Comparison of ENCODE assay signal across 20 cellular contexts in genomic region chr2:240479561-240479960, GRCh38. TPM values are rescaled to one million over a fixed set of nuclear protein-coding genes. Genes with fewer than 3 reads are reported as not detected.
DNase-seq lines count a peak whose midpoint lies in the region; ATAC-seq and TF ChIP-seq lines count a peak whose summit lies in the region.
"Had no signal": no experiment of that assay in that cellular context is flagged by ENCODE, and none has a peak within 500 bp of the region (broad histone marks: within the 10 kb centered on the region; RNA-seq: fewer than 3 reads in every experiment).

No MANE protein-coding gene starts in this region.

- no peaks in the 10 kb centered on the region for H3K79me2 ChIP-seq in hepatocyte

- no peaks in the 10 kb centered on the region for H3K4me1 ChIP-seq in hepatocyte (ENCODE audit: insufficient read depth)

- no peak overlapping the region for H2AFZ ChIP-seq in hepatocyte

- H3K27me3 ChIP-seq in hepatocyte, result no peaks in the 10 kb centered on the region
- H3K27me3 ChIP-seq: BLaER1 had no signal

- intact Hi-C loops in activated CD8-positive, alpha-beta T cell treated with anti-CD3 and anti-CD28 coated beads for 36 hours (cut with micrococcal nuclease), result no loop called here
- intact Hi-C loops in posterior vena cava (cut with DNase I), result no loop called here

- in situ Hi-C loops in GM13977 (cut with MboI; ENCODE audit: low pct_unique_long_range_greater_than_20kb, low sequenced_read_pairs, unreplicated experiment), result no loop called here

- H3K27me3 Mint-ChIP-seq in activated CD8-positive, alpha-beta T cell treated with anti-CD3 and anti-CD28 coated beads, Interleukin-2, amount 10 ng/mL, durations not matched to agents 7 days and 5 days (ENCODE audit: low read depth), result no peaks in the 10 kb centered on the region
- H3K27me3 Mint-ChIP-seq in activated CD8-positive, alpha-beta T cell treated with anti-CD3 and anti-CD28 coated beads for 36 hours, result no peaks in the 10 kb centered on the region
- no peaks in the 10 kb centered on the region for H3K27me3 Mint-ChIP-seq in activated T-helper 17 cell treated with anti-CD3 and anti-CD28 coated beads, Interleukin-2, amount 50 U/mL, for 72 hours

- H3K9me3 Mint-ChIP-seq in activated CD8-positive, alpha-beta T cell treated with anti-CD3 and anti-CD28 coated beads, Interleukin-2, amount 10 ng/mL, durations not matched to agents 7 days and 5 days (ENCODE audit: insufficient read depth), result no peaks in the 10 kb centered on the region
- H3K9me3 Mint-ChIP-seq in activated CD8-positive, alpha-beta T cell treated with anti-CD3 and anti-CD28 coated beads for 36 hours, result peaks cover 17% of the 10 kb centered on the region
- H3K9me3 Mint-ChIP-seq in activated T-helper 17 cell treated with anti-CD3 and anti-CD28 coated beads, Interleukin-2, amount 50 U/mL, for 72 hours, result peaks cover 6% of the 10 kb centered on the region

- H3K36me3 ChIP-seq in hepatocyte (replicated peaks; ENCODE audit: insufficient read depth, low read depth), result no peaks in the 10 kb centered on the region

- H3K4me3 ChIP-seq in hepatocyte, result no peak overlapping the region

- H3K4me3 Mint-ChIP-seq in activated CD8-positive, alpha-beta T cell treated with anti-CD3 and anti-CD28 coated beads, Interleukin-2, amount 10 ng/mL, durations not matched to agents 7 days and 5 days, result no peak overlapping the region
- no peak overlapping the region for H3K4me3 Mint-ChIP-seq in activated CD8-positive, alpha-beta T cell treated with anti-CD3 and anti-CD28 coated beads for 36 hours
- no peak overlapping the region for H3K4me3 Mint-ChIP-seq in activated T-helper 17 cell treated with anti-CD3 and anti-CD28 coated beads, Interleukin-2, amount 50 U/mL, for 72 hours
- H3K4me3 Mint-ChIP-seq: CD8-positive, alpha-beta T cell had no signal

- WGBS in hepatocyte (ENCODE audit: low lambda C conversion rate, missing lambda C conversion rate), result 79% methylated on average over 12 of the region's 13 CpGs

- no peaks in the 10 kb centered on the region for H3K9me2 ChIP-seq in hepatocyte (replicated peaks; ENCODE audit: insufficient read depth)

- peaks cover 2% of the 10 kb centered on the region for H3K36me3 Mint-ChIP-seq in activated CD8-positive, alpha-beta T cell treated with anti-CD3 and anti-CD28 coated beads, Interleukin-2, amount 10 ng/mL, durations not matched to agents 7 days and 5 days (ENCODE audit: low read depth)
- peaks cover 14% of the 10 kb centered on the region for H3K36me3 Mint-ChIP-seq in activated CD8-positive, alpha-beta T cell treated with anti-CD3 and anti-CD28 coated beads for 36 hours (ENCODE audit: low read depth)
- no peaks in the 10 kb centered on the region for H3K36me3 Mint-ChIP-seq in activated T-helper 17 cell treated with anti-CD3 and anti-CD28 coated beads, Interleukin-2, amount 50 U/mL, for 72 hours (ENCODE audit: low read depth)

- H3K9me3 ChIP-seq in hepatocyte (ENCODE audit: low read depth), result peaks cover 5% of the 10 kb centered on the region

- no peak overlapping the region for H3K27ac ChIP-seq in hepatocyte
- H3K27ac ChIP-seq: BLaER1, RWPE1 had no signal

- no peaks in the 10 kb centered on the region for H3K4me1 Mint-ChIP-seq in activated CD8-positive, alpha-beta T cell treated with anti-CD3 and anti-CD28 coated beads, Interleukin-2, amount 10 ng/mL, durations not matched to agents 7 days and 5 days (ENCODE audit: low read depth)
- H3K4me1 Mint-ChIP-seq in activated CD8-positive, alpha-beta T cell treated with anti-CD3 and anti-CD28 coated beads for 36 hours (ENCODE audit: low read depth), result no peaks in the 10 kb centered on the region
- H3K4me1 Mint-ChIP-seq in activated T-helper 17 cell treated with anti-CD3 and anti-CD28 coated beads, Interleukin-2, amount 50 U/mL, for 72 hours, result no peaks in the 10 kb centered on the region

- H3K4me2 ChIP-seq in hepatocyte, result no peak overlapping the region
- H3K4me2 ChIP-seq: BLaER1 had no signal

- DNase-seq in activated CD8-positive, alpha-beta T cell treated with anti-CD3 and anti-CD28 coated beads, Interleukin-2, amount 10 ng/mL, durations not matched to agents 7 days and 5 days, result peak; percentile 17
- no peak for DNase-seq in activated CD8-positive, alpha-beta T cell treated with anti-CD3 and anti-CD28 coated beads for 36 hours
- DNase-seq in GM13977 (ENCODE audit: low spot score) (peak; percentile 1), hepatocyte (ENCODE audit: low spot score) (peak; percentile 2), posterior vena cava (ENCODE audit: low spot score) (peak; percentile 35)
- DNase-seq: CD8-positive, alpha-beta T cell; DMS79 treated with DMSO at 0.1 percent for 48 hours; GF-D8; KBM-7; MV-4-11; NCI-H1436; NCI-H2029 treated with DMSO at 0.1 percent for 48 hours; NCI-H510A; NCI-H774; PC-3 had no signal

- POLR2A ChIA-PET in activated CD8-positive, alpha-beta T cell treated with anti-CD3 and anti-CD28 coated beads, Interleukin-2, amount 10 ng/mL, durations not matched to agents 7 days and 5 days (lab: Charles Lee), result no interaction called here
- POLR2A ChIA-PET in activated CD8-positive, alpha-beta T cell treated with anti-CD3 and anti-CD28 coated beads for 36 hours (lab: Charles Lee), result no interaction called here

- CTCF ChIA-PET in activated CD8-positive, alpha-beta T cell treated with anti-CD3 and anti-CD28 coated beads, Interleukin-2, amount 10 ng/mL, durations not matched to agents 7 days and 5 days (lab: Charles Lee), result no interaction called here
- CTCF ChIA-PET in activated CD8-positive, alpha-beta T cell treated with anti-CD3 and anti-CD28 coated beads for 36 hours (lab: Charles Lee), result no interaction called here

- H4K20me1 ChIP-seq in hepatocyte (ENCODE audit: insufficient read depth, poor library complexity, severe bottlenecking), result no peaks in the 10 kb centered on the region
- H4K20me1 ChIP-seq: BLaER1 had no signal

- no peak for ATAC-seq in activated CD8-positive, alpha-beta T cell treated with anti-CD3 and anti-CD28 coated beads, Interleukin-2, amount 10 ng/mL, durations not matched to agents 7 days and 5 days
- no peak for ATAC-seq in activated CD8-positive, alpha-beta T cell treated with anti-CD3 and anti-CD28 coated beads for 36 hours
- ATAC-seq in HG03175 (IDR thresholded peaks at IDR 0.05; ENCODE audit: unreplicated experiment) (no peak), GM18907 (IDR thresholded peaks at IDR 0.05; ENCODE audit: unreplicated experiment) (no peak)
- no peak for ATAC-seq in activated T-helper 17 cell treated with anti-CD3 and anti-CD28 coated beads, Interleukin-2, amount 50 U/mL, for 72 hours (replicated peaks)
- ATAC-seq: CD8-positive, alpha-beta T cell; PC-3 had no signal

- no peak for TF ChIP-seq CTCF in activated CD8-positive, alpha-beta T cell treated with anti-CD3 and anti-CD28 coated beads for 36 hours (IDR thresholded peaks at IDR 0.05)
- TF ChIP-seq CTCF in GM13977 (IDR thresholded peaks at IDR 0.05; ENCODE audit: extremely low read depth, insufficient read depth, missing control alignments) (no peak), hepatocyte (IDR thresholded peaks at IDR 0.05; ENCODE audit: poor library complexity) (no peak)

- H3K27ac Mint-ChIP-seq in activated CD8-positive, alpha-beta T cell treated with anti-CD3 and anti-CD28 coated beads, Interleukin-2, amount 10 ng/mL, durations not matched to agents 7 days and 5 days, result no peak overlapping the region
- no peak overlapping the region for H3K27ac Mint-ChIP-seq in activated CD8-positive, alpha-beta T cell treated with anti-CD3 and anti-CD28 coated beads for 36 hours
- no peak overlapping the region for H3K27ac Mint-ChIP-seq in activated T-helper 17 cell treated with anti-CD3 and anti-CD28 coated beads, Interleukin-2, amount 50 U/mL, for 72 hours
- H3K27ac Mint-ChIP-seq: CD8-positive, alpha-beta T cell had no signal

RNA-seq across cellular contexts. Expression of gene GPC1, which starts 44.1 kb away (rescaled TPM):
- total RNA-seq in activated CD8-positive, alpha-beta T cell treated with anti-CD3 and anti-CD28 coated beads, Interleukin-2, amount 10 ng/mL, durations not matched to agents 7 days and 5 days, result 1 to 10 TPM; 4.4 to 5.7 TPM
- total RNA-seq in activated CD8-positive, alpha-beta T cell treated with anti-CD3 and anti-CD28 coated beads for 36 hours, result 1 to 10 TPM in 1 of 2 experiments, under 1 TPM in 1; 0.83 to 1.2 TPM
- total RNA-seq in hepatocyte (57.8 and 71.4 TPM in 2 replicates), posterior vena cava (10 to 100 TPM; 69.5 to 83.1 TPM)
- 141 and 142 TPM in 2 replicates for polyA plus RNA-seq in hepatocyte
- 1 to 10 TPM; 4.0 to 4.6 TPM for total RNA-seq in activated T-helper 17 cell treated with anti-CD3 and anti-CD28 coated beads, Interleukin-2, amount 50 U/mL, for 72 hours
